12 cellular contexts compared by ENCODE assay signal in genomic region chr1:224512600-224513151, GRCh38.
A peak's percentile ranks its signal among the peaks of the same experiment; 100 is the strongest.
DNase-seq lines count a peak whose midpoint lies in the region; ATAC-seq and TF ChIP-seq lines count a peak whose summit lies in the region.
"Had no signal": no experiment of that assay in that cellular context is flagged by ENCODE, and none has a peak within 500 bp of the region (broad histone marks: within the 10 kb centered on the region; RNA-seq: fewer than 3 reads in every experiment).

No MANE protein-coding gene starts in this region.

- dilution Hi-C loops in IMR-90 (cut with HindIII; ENCODE audit: low sequenced_read_pairs, unreplicated experiment), result loop anchor here (10.0 kb wide), 1 partner anchor 72 kb away; no protein-coding TSS in a partner anchor

- DNase-seq in DND-41 (no peak), IMR-90 (no peak), left lobe of liver (ENCODE audit: low spot score) (peak; percentile 81), mesenchymal stem cell (no peak), lower lobe of right lung (no peak), aorta (no peak)
- DNase-seq: Calu3; CD8-positive, alpha-beta T cell; GM23248; HCEC 1CT; HFFc6 had no signal

- H2BK12ac ChIP-seq in mesenchymal stem cell (ENCODE audit: low read length in 2 of 2), result peak overlapping the region; percentile 4 to 86

- H2BK120ac ChIP-seq in IMR-90 (ENCODE audit: low read depth, low read length), result no peak overlapping the region
- H2BK120ac ChIP-seq in mesenchymal stem cell (ENCODE audit: low read depth, low read length), result no peak overlapping the region

- H2BK15ac ChIP-seq in IMR-90 (ENCODE audit: low read depth, low read length) (no peak overlapping the region), mesenchymal stem cell (ENCODE audit: low read depth, poor library complexity, severe bottlenecking) (no peak overlapping the region)

- TF ChIP-seq CTCF in DND-41 (IDR thresholded peaks at IDR 0.05; ENCODE audit: borderline replicate concordance, extremely low read depth, low read length, poor library complexity, severe bottlenecking) (no peak), IMR-90 (conservative IDR thresholded peaks at IDR 0.05; ENCODE audit: low read depth, low read length) (no peak), lower lobe of right lung (IDR thresholded peaks at IDR 0.05) (no peak)

- H3K36me3 ChIP-seq in DND-41 (ENCODE audit: insufficient read depth, low read length) (no peaks in the 10 kb centered on the region), IMR-90 (ENCODE audit: control insufficient read depth, insufficient read depth, low read length) (no peaks in the 10 kb centered on the region), mesenchymal stem cell (ENCODE audit: control insufficient read depth in 1 of 2, insufficient read depth in 2 of 2, low read depth in 1 of 2, low read length in 2 of 2) (no peaks in the 10 kb centered on the region), lower lobe of right lung (no peaks in the 10 kb centered on the region), aorta (ENCODE audit: control insufficient read depth in 1 of 2, insufficient read depth in 2 of 2, low read length in 1 of 2) (no peaks in the 10 kb centered on the region)
- H3K36me3 ChIP-seq: BLaER1 treated with 17β-estradiol and CSF1 and Interleukin-3, amounts not matched to agents 10 nM and 100 nM had no signal

- TF ChIP-seq POLR2A in IMR-90 (IDR thresholded peaks at IDR 0.05; ENCODE audit: low read depth, low read length), result no peak

- no peak overlapping the region for H3K4me2 ChIP-seq in DND-41 (ENCODE audit: insufficient read depth, low read length)
- no peak overlapping the region for H3K4me2 ChIP-seq in IMR-90 (ENCODE audit: low read depth, low read length)
- H3K4me2 ChIP-seq in mesenchymal stem cell (ENCODE audit: low read length, poor library complexity, severe bottlenecking), result no peak overlapping the region

- H4K20me1 ChIP-seq in DND-41 (ENCODE audit: insufficient read depth, low read length), result no peaks in the 10 kb centered on the region
- no peaks in the 10 kb centered on the region for H4K20me1 ChIP-seq in IMR-90 (ENCODE audit: insufficient read depth, low read length)
- H4K20me1 ChIP-seq: BLaER1 treated with 17β-estradiol and CSF1 and Interleukin-3, amounts not matched to agents 10 nM and 100 nM had no signal

- CTCF ChIA-PET in IMR-90 (lab: Yijun Ruan, JAX), result interaction anchor here (0.7 to 4.6 kb wide), 8 partner anchors 10 to 410 kb away, joined by 3 to 41 read pairs (median 4); no protein-coding TSS in a partner anchor

- H2BK5ac ChIP-seq in IMR-90 (ENCODE audit: low read depth, low read length, poor library complexity, severe bottlenecking), result no peak overlapping the region
- no peak overlapping the region for H2BK5ac ChIP-seq in mesenchymal stem cell (ENCODE audit: low read depth, low read length, poor library complexity, severe bottlenecking)

- H3K79me1 ChIP-seq in IMR-90 (ENCODE audit: low read depth in 1 of 2, low read length in 2 of 2) (0 out of 4 replicates have a peak, but pooled peaks cover 0 to 4% of the 10 kb centered on the region in 2 experiments), mesenchymal stem cell (replicated peaks; ENCODE audit: low read length, poor library complexity, severe bottlenecking) (no peaks in the 10 kb centered on the region)

- no peak overlapping the region for H4K5ac ChIP-seq in IMR-90 (ENCODE audit: low read depth, low read length)

- H2BK20ac ChIP-seq in IMR-90 (ENCODE audit: low read depth, low read length), result no peak overlapping the region

- H3K9ac ChIP-seq in DND-41 (ENCODE audit: low read depth, low read length) (no peak overlapping the region), IMR-90 (ENCODE audit: low read depth, low read length) (no peak overlapping the region), mesenchymal stem cell (ENCODE audit: low read length) (no peak overlapping the region)
- H3K9ac ChIP-seq: BLaER1 treated with 17β-estradiol and CSF1 and Interleukin-3, amounts not matched to agents 10 nM and 100 nM; GM23248 had no signal

- H2AK9ac ChIP-seq in IMR-90 (replicated peaks; ENCODE audit: low read depth, low read length, poor library complexity), result no peak overlapping the region

- no peak overlapping the region for H4K91ac ChIP-seq in IMR-90 (ENCODE audit: insufficient read depth, low read depth, low read length)
- H4K91ac ChIP-seq in mesenchymal stem cell (ENCODE audit: low read length), result no peak overlapping the region

- no TSS peak for BruUV-seq in IMR-90 (replicated peaks; lab: Mats Ljungman, UMichigan)

- POLR2A ChIA-PET in IMR-90 (lab: Charles Lee; ENCODE audit: unreplicated experiment), result no interaction called here

- no CpG with 5 or more reads among the region's 5 CpGs for WGBS in IMR-90 (ENCODE audit: extremely low coverage in 2 of 2, insufficient read length in 1 of 2), 2 experiments
- 93% methylated on average over 4 of the region's 5 CpGs for WGBS in mesenchymal stem cell
- 86 to 87% methylated on average over 5 of the region's 5 CpGs for WGBS in aorta, 2 donors

- H4K8ac ChIP-seq in IMR-90 (ENCODE audit: low read depth in 2 of 2, low read length in 2 of 2), result no peak overlapping the region
- H4K8ac ChIP-seq in mesenchymal stem cell (ENCODE audit: low read length), result no peak overlapping the region

- H3K4me3 ChIP-seq in DND-41 (ENCODE audit: low read depth in 1 of 2, low read length in 2 of 2), result no peak overlapping the region
- H3K4me3 ChIP-seq in IMR-90 (ENCODE audit: insufficient read depth, low read depth, low read length), result no peak overlapping the region
- H3K4me3 ChIP-seq in mesenchymal stem cell (ENCODE audit: insufficient read depth in 1 of 2, low read depth in 1 of 2, low read length in 2 of 2), result no peak overlapping the region
- no peak overlapping the region for H3K4me3 ChIP-seq in lower lobe of right lung
- H3K4me3 ChIP-seq in aorta (ENCODE audit: low read length in 2 of 2), result no peak overlapping the region
- H3K4me3 ChIP-seq: BLaER1 treated with 17β-estradiol and CSF1 and Interleukin-3, amounts not matched to agents 10 nM and 100 nM; GM23248 had no signal

- no peak overlapping the region for H3K14ac ChIP-seq in IMR-90 (replicated peaks; ENCODE audit: low read depth, low read length)
- no peak overlapping the region for H3K14ac ChIP-seq in mesenchymal stem cell (ENCODE audit: low read length in 2 of 2)

- TF ChIP-seq RAD21 in IMR-90 (IDR thresholded peaks at IDR 0.05; ENCODE audit: low read length), result no peak

- ATAC-seq in DND-41 (ENCODE audit: insufficient read depth, low read depth) (no peak), IMR-90 (ENCODE audit: low read depth) (no peak), left lobe of liver (peak; percentile 70), lower lobe of right lung (no peak), aorta (ENCODE audit: low FRiP score) (no peak)
- ATAC-seq: CD8-positive, alpha-beta T cell had no signal

- no peaks in the 10 kb centered on the region for H3K27me3 ChIP-seq in DND-41 (ENCODE audit: insufficient read depth, low read length, poor library complexity)
- no peaks in the 10 kb centered on the region for H3K27me3 ChIP-seq in IMR-90 (ENCODE audit: control insufficient read depth, insufficient read depth, low read length)
- H3K27me3 ChIP-seq in mesenchymal stem cell (ENCODE audit: control insufficient read depth in 1 of 2, insufficient read depth in 1 of 2, low read length in 2 of 2), result no peaks in the 10 kb centered on the region
- H3K27me3 ChIP-seq in lower lobe of right lung (ENCODE audit: low read depth), result no peaks in the 10 kb centered on the region
- no peaks in the 10 kb centered on the region for H3K27me3 ChIP-seq in aorta (ENCODE audit: control insufficient read depth in 1 of 2, insufficient read depth in 2 of 2, low read length in 1 of 2)
- H3K27me3 ChIP-seq: BLaER1 treated with 17β-estradiol and CSF1 and Interleukin-3, amounts not matched to agents 10 nM and 100 nM had no signal

- in situ Hi-C loops in IMR-90 (cut with MboI; ENCODE audit: low sequenced_read_pairs), result loop anchor here (5.0 kb wide), 2 partner anchors 340 to 415 kb away; partner anchors contain the start of gene DNAH14

- H3K9me3 ChIP-seq in DND-41 (ENCODE audit: insufficient read depth, low read length, severe bottlenecking) (no peaks in the 10 kb centered on the region), IMR-90 (ENCODE audit: control insufficient read depth, insufficient read depth, low read length) (no peaks in the 10 kb centered on the region), mesenchymal stem cell (ENCODE audit: control insufficient read depth, low read length) (no peaks in the 10 kb centered on the region), lower lobe of right lung (no peaks in the 10 kb centered on the region), aorta (ENCODE audit: control insufficient read depth, low read length) (no peaks in the 10 kb centered on the region)
- H3K9me3 ChIP-seq: BLaER1 treated with 17β-estradiol and CSF1 and Interleukin-3, amounts not matched to agents 10 nM and 100 nM had no signal

- H3K56ac ChIP-seq in IMR-90 (ENCODE audit: extremely low read depth, insufficient read depth, low read length), result no peak overlapping the region

- no peak overlapping the region for H3K4ac ChIP-seq in IMR-90 (ENCODE audit: low read depth, low read length)
- H3K4ac ChIP-seq in mesenchymal stem cell (ENCODE audit: low read depth in 1 of 2, low read length in 2 of 2), result no peak overlapping the region

- H3K79me2 ChIP-seq in DND-41 (ENCODE audit: insufficient read depth, low read length), result no peaks in the 10 kb centered on the region

- H2AK5ac ChIP-seq in IMR-90 (ENCODE audit: low read depth, low read length), result peak overlapping the region; percentile 25; the same call in 1 of the 2 replicates
- peak overlapping the region; percentile 2 for H2AK5ac ChIP-seq in mesenchymal stem cell (ENCODE audit: low read length, severe bottlenecking)

- H3K23ac ChIP-seq in IMR-90 (ENCODE audit: low read depth, low read length), result no peak overlapping the region
- H3K23ac ChIP-seq in mesenchymal stem cell (ENCODE audit: low read length in 2 of 2), result no peak overlapping the region

- H3K27ac ChIP-seq in DND-41 (ENCODE audit: low read length) (0 out of 2 replicates have a peak overlapping the region, but pooled peaks have one; percentile 17), IMR-90 (ENCODE audit: insufficient read depth, low read length) (no peak overlapping the region), mesenchymal stem cell (ENCODE audit: low read length, poor library complexity, severe bottlenecking) (no peak overlapping the region), lower lobe of right lung (no peak overlapping the region), aorta (ENCODE audit: low read depth in 1 of 2, low read length in 2 of 2) (no peak overlapping the region)
- H3K27ac ChIP-seq: BLaER1 treated with 17β-estradiol and CSF1 and Interleukin-3, amounts not matched to agents 10 nM and 100 nM; GM23248 had no signal

- H3K18ac ChIP-seq in IMR-90 (ENCODE audit: low read depth, low read length) (no peak overlapping the region), mesenchymal stem cell (ENCODE audit: low read depth in 1 of 2, low read length in 2 of 2) (no peak overlapping the region)

- H2AFZ ChIP-seq in DND-41 (ENCODE audit: low read depth, low read length) (no peak overlapping the region), IMR-90 (replicated peaks; ENCODE audit: low read length, poor library complexity) (no peak overlapping the region), mesenchymal stem cell (ENCODE audit: low read depth, low read length) (no peak overlapping the region)
- H2AFZ ChIP-seq: GM23248 had no signal

- H3K9me1 ChIP-seq in IMR-90 (ENCODE audit: insufficient read depth, low read length), result peaks cover 10% of the 10 kb centered on the region

- intact Hi-C loops in IMR-90 (cut with micrococcal nuclease) (loop anchor here (1.0 kb wide), 3 partner anchors 132 to 410 kb away; no protein-coding TSS in a partner anchor), lower lobe of right lung (cut with DNase I) (loop anchor here (5.0 kb wide), 1 partner anchor 340 kb away; no protein-coding TSS in a partner anchor), aorta (cut with DNase I) (loop anchor here (2.0 to 10.0 kb wide), 3 partner anchors 340 to 412 kb away; partner anchors contain the start of gene DNAH14 (in 1 of the 2))

- H3K4me1 ChIP-seq in DND-41 (ENCODE audit: insufficient read depth, low read length) (peaks cover 40% of the 10 kb centered on the region), IMR-90 (ENCODE audit: control insufficient read depth, insufficient read depth, low read length) (peaks cover 15% of the 10 kb centered on the region), mesenchymal stem cell (ENCODE audit: control insufficient read depth, insufficient read depth, low read depth, low read length) (peaks cover 7% of the 10 kb centered on the region), lower lobe of right lung (no peaks in the 10 kb centered on the region), aorta (ENCODE audit: control insufficient read depth in 1 of 2, insufficient read depth in 2 of 2, low read length in 2 of 2) (no peaks in the 10 kb centered on the region)
